8 cellular contexts compared by ENCODE assay signal in the genomic region with DNA sequence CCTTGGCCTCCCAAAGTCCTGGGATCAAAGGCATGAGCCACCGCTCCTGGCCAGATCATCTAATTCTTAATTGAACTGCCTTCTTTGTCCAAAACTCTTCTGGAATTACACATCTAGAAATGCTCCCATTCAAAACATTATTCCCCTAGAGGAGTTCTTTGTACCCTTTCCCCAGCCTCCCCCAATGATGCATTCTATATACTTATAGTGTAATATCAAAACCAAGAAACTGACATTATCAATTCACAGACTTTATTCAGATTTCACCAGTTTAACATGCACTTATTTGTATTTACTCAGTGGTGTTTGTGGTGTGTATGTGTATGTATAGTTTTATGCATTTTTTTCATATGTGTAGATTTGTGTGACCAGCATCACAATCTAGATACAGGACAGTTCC.
"Had no signal": no experiment of that assay in that cellular context is flagged by ENCODE, and none has a peak within 500 bp of the region (broad histone marks: within the 10 kb centered on the region; RNA-seq: fewer than 3 reads in every experiment).

No MANE protein-coding gene starts in this region.

- ATAC-seq: HepG2, K562 had no signal

- FAIRE-seq: HepG2, HTR-8/SVneo, K562 had no signal

- H3K4me2 ChIP-seq: KMS-11 had no signal

- H3K27ac Mint-ChIP-seq: IgD-negative memory B cell had no signal

- H3K27ac ChIP-seq: HL-60, KMS-11 had no signal

- H3K4me3 ChIP-seq: K562 had no signal

- H3K9ac ChIP-seq: KMS-11 had no signal

- H3K36me3 Mint-ChIP-seq: IgD-negative memory B cell had no signal

- DNase-seq: KBM-7, KG1 had no signal

- H3K27me3 Mint-ChIP-seq: IgD-negative memory B cell had no signal
